Comparison of ENCODE assay signal across 24 cellular contexts in genomic region chr22:19688301-19689290, GRCh38. TPM values are rescaled to one million over a fixed set of nuclear protein-coding genes. Genes with fewer than 3 reads are reported as not detected.
A peak's percentile ranks its signal among the peaks of the same experiment; 100 is the strongest.
DNase-seq lines count a peak whose midpoint lies in the region; ATAC-seq, FAIRE-seq and TF ChIP-seq lines count a peak whose summit lies in the region.
"Had no signal": no experiment of that assay in that cellular context is flagged by ENCODE, and none has a peak within 500 bp of the region (broad histone marks: within the 10 kb centered on the region; RNA-seq: fewer than 3 reads in every experiment).

No MANE protein-coding gene starts in this region.

- H4K20me1 ChIP-seq in HepG2 (ENCODE audit: insufficient read depth, low read length) (no peaks in the 10 kb centered on the region), GM23338 (replicated peaks; ENCODE audit: insufficient read depth) (no peaks in the 10 kb centered on the region), Karpas-422 (ENCODE audit: insufficient read depth, low read depth, low read length) (no peaks in the 10 kb centered on the region)

- H3K4me3 ChIP-seq in H7 (ENCODE audit: insufficient read depth, low read depth, low read length) (no peak overlapping the region), NB4 (ENCODE audit: low read depth, low read length) (peak overlapping the region; percentile 27), HepG2 (replicated peaks in 1 of 3; ENCODE audit: insufficient read depth in 1 of 3, low read depth in 2 of 3, low read length in 3 of 3) (no peak overlapping the region), GM23338 (no peak overlapping the region), Karpas-422 (ENCODE audit: low read length) (no peak overlapping the region)
- H3K4me3 ChIP-seq: breast epithelium, esophagus muscularis mucosa, SJCRH30 had no signal

- H3K27me3 ChIP-seq in H7 (ENCODE audit: control insufficient read depth, insufficient read depth, low read length) (no peaks in the 10 kb centered on the region), HepG2 (ENCODE audit: control insufficient read depth in 1 of 2, insufficient read depth in 2 of 2, low read length in 2 of 2) (peaks cover 10 to 56% of the 10 kb centered on the region in 2 experiments), GM23338 (ENCODE audit: insufficient read depth) (no peaks in the 10 kb centered on the region), Karpas-422 (ENCODE audit: low read length) (no peaks in the 10 kb centered on the region)
- H3K27me3 ChIP-seq: breast epithelium had no signal

- H3K27me3 Mint-ChIP-seq in stimulated activated memory B cell treated with anti-CD40 and anti-IgM and Interleukin-4, amounts not matched to agents 10 μg/mL and 1 μg/mL and 100 μg/mL, for 72 hours: peaks cover 42% of the 10 kb centered on the region
- H3K27me3 Mint-ChIP-seq in GM23338 (ENCODE audit: insufficient read depth, low read depth, poor library complexity): peaks cover 6% of the 10 kb centered on the region
- peaks cover 10% of the 10 kb centered on the region for H3K27me3 Mint-ChIP-seq in T-helper 2 cell treated with Interferon-gamma antibody and Interleukin-4, amounts not matched to agents 5 μg/mL and 100 μg/mL, for 36 hours (ENCODE audit: low read depth)

- H3K79me2 ChIP-seq in HepG2 (ENCODE audit: insufficient read depth, low read length) (no peaks in the 10 kb centered on the region), GM23338 (replicated peaks; ENCODE audit: insufficient read depth) (no peaks in the 10 kb centered on the region), Karpas-422 (ENCODE audit: low read length) (no peaks in the 10 kb centered on the region)

- 8% methylated on average over 8 of the region's 21 CpGs for WGBS in HepG2 (ENCODE audit: low lambda C conversion rate)

- no peaks in the 10 kb centered on the region for H3K4me1 Mint-ChIP-seq in stimulated activated memory B cell treated with anti-CD40 and anti-IgM and Interleukin-4, amounts not matched to agents 10 μg/mL and 1 μg/mL and 100 μg/mL, for 72 hours
- peaks cover 15% of the 10 kb centered on the region for H3K4me1 Mint-ChIP-seq in GM23338
- no peaks in the 10 kb centered on the region for H3K4me1 Mint-ChIP-seq in T-helper 2 cell treated with Interferon-gamma antibody and Interleukin-4, amounts not matched to agents 5 μg/mL and 100 μg/mL, for 36 hours (ENCODE audit: low read depth)
- H3K4me1 Mint-ChIP-seq: activated naive CD4-positive, alpha-beta T cell treated with anti-CD3 and anti-CD28 coated beads, Interleukin-2, amount 50 U/mL, for 24 hours had no signal

- no TSS peak for BruUV-seq in HepG2 (replicated peaks; lab: Mats Ljungman, UMichigan)

- DNase-seq in H7: peak; percentile 36
- peak; percentile 82 for DNase-seq in NB4 (ENCODE audit: low read depth)
- no peak for DNase-seq in HepG2 (ENCODE audit: low spot score)
- DNase-seq in GM23338 (ENCODE audit: low spot score): no peak
- no peak for DNase-seq in T-helper 2 cell treated with Interferon-gamma antibody and Interleukin-4, amounts not matched to agents 5 μg/mL and 100 μg/mL, for 36 hours (ENCODE audit: low spot score)
- no peak for DNase-seq in Karpas-422
- DNase-seq: activated CD4-positive, alpha-beta memory T cell treated with anti-CD3 and anti-CD28 coated beads for 36 hours; activated CD8-positive, alpha-beta memory T cell treated with anti-CD3 and anti-CD28 coated beads, Interleukin-2, amount 50 U/mL, for 4 hours; amygdala; DND-41; effector memory CD8-positive, alpha-beta T cell; HFFc6; NCI-H2029 treated with DMSO at 0.1 percent for 48 hours; NCI-H526 treated with DMSO at 0.1 percent for 48 hours; SJCRH30 had no signal

- H3K36me3 Mint-ChIP-seq in stimulated activated memory B cell treated with anti-CD40 and anti-IgM and Interleukin-4, amounts not matched to agents 10 μg/mL and 1 μg/mL and 100 μg/mL, for 72 hours: no peaks in the 10 kb centered on the region
- H3K36me3 Mint-ChIP-seq in GM23338 (ENCODE audit: low read depth): no peaks in the 10 kb centered on the region
- H3K36me3 Mint-ChIP-seq in T-helper 2 cell treated with Interferon-gamma antibody and Interleukin-4, amounts not matched to agents 5 μg/mL and 100 μg/mL, for 36 hours (ENCODE audit: low read depth): no peaks in the 10 kb centered on the region
- H3K36me3 Mint-ChIP-seq: activated CD4-positive, alpha-beta memory T cell treated with anti-CD3 and anti-CD28 coated beads for 36 hours; activated naive CD4-positive, alpha-beta T cell treated with anti-CD3 and anti-CD28 coated beads, Interleukin-2, amount 50 U/mL, for 24 hours had no signal

- CTCF ChIA-PET in HepG2 (lab: Yijun Ruan, JAX; ENCODE audit: low intra/inter-chr PET ratio, low total read pairs): no interaction called here

- no peak overlapping the region for H3K9ac ChIP-seq in HepG2 (ENCODE audit: insufficient read depth, low read depth, low read length)
- H3K9ac ChIP-seq in Karpas-422 (ENCODE audit: low read length): no peak overlapping the region

- no peaks in the 10 kb centered on the region for H3K9me2 ChIP-seq in GM23338 (ENCODE audit: insufficient read depth)
- H3K9me2 ChIP-seq in Karpas-422 (replicated peaks; ENCODE audit: insufficient read depth, low read length): no peaks in the 10 kb centered on the region

- no peaks in the 10 kb centered on the region for H3F3A ChIP-seq in GM23338 (replicated peaks; ENCODE audit: low read depth)

- ATAC-seq in HepG2: peak; percentile 46; the same call in 2 of the 3 replicates
- ATAC-seq in stimulated activated memory B cell treated with anti-CD40 and anti-IgM and Interleukin-4, amounts not matched to agents 10 μg/mL and 1 μg/mL and 100 μg/mL, for 72 hours: peak; percentile 17
- no peak for ATAC-seq in GM23338
- ATAC-seq: activated CD4-positive, CD25-positive, alpha-beta regulatory T cell treated with anti-CD3 and anti-CD28 coated beads, Interleukin-2, amount 50 U/mL, for 24 hours; effector memory CD8-positive, alpha-beta T cell had no signal

- H2AFZ ChIP-seq in HepG2 (ENCODE audit: low read length): no peak overlapping the region
- H2AFZ ChIP-seq in GM23338: no peak overlapping the region
- no peak overlapping the region for H2AFZ ChIP-seq in Karpas-422 (ENCODE audit: low read length)

- no peak for TF ChIP-seq EP300 in HepG2 (IDR thresholded peaks at IDR 0.05; ENCODE audit: low read depth in 2 of 2, low read length in 2 of 2)
- no peak for TF ChIP-seq EP300 in HepG2 (CRISPR knock-in tag; IDR thresholded peaks at IDR 0.05; ENCODE audit: borderline replicate concordance)

- H3K27ac Mint-ChIP-seq in stimulated activated memory B cell treated with anti-CD40 and anti-IgM and Interleukin-4, amounts not matched to agents 10 μg/mL and 1 μg/mL and 100 μg/mL, for 72 hours: no peak overlapping the region
- H3K27ac Mint-ChIP-seq in GM23338: no peak overlapping the region
- H3K27ac Mint-ChIP-seq in T-helper 2 cell treated with Interferon-gamma antibody and Interleukin-4, amounts not matched to agents 5 μg/mL and 100 μg/mL, for 36 hours: no peak overlapping the region
- H3K27ac Mint-ChIP-seq: activated CD4-positive, alpha-beta memory T cell treated with anti-CD3 and anti-CD28 coated beads for 36 hours; activated naive CD4-positive, alpha-beta T cell treated with anti-CD3 and anti-CD28 coated beads, Interleukin-2, amount 50 U/mL, for 24 hours; activated T-helper 1 cell treated with anti-CD3 and anti-CD28 coated beads, Interleukin-12 subunit alpha, Interleukin-12 subunit beta, Interleukin-2, Interleukin-4 antibody, amounts not matched to agents 30 ng/mL and 10 ng/mL and 1 ng/mL, durations not matched to agents 14 hours and 24 hours and 36 hours; effector memory CD8-positive, alpha-beta T cell; HFFc6 had no signal

- TF ChIP-seq CTCF in NB4 (IDR thresholded peaks at IDR 0.05; ENCODE audit: low read depth, low read length) (no peak), HepG2 (CRISPR knock-in tag; IDR thresholded peaks at IDR 0.05) (no peak), GM23338 (conservative IDR thresholded peaks at IDR 0.05; ENCODE audit: low read depth in 2 of 2) (no peak)

- H3K9me3 Mint-ChIP-seq in stimulated activated memory B cell treated with anti-CD40 and anti-IgM and Interleukin-4, amounts not matched to agents 10 μg/mL and 1 μg/mL and 100 μg/mL, for 72 hours: no peaks in the 10 kb centered on the region
- H3K9me3 Mint-ChIP-seq in GM23338: no peaks in the 10 kb centered on the region; the same call in 2 of the 3 replicates
- H3K9me3 Mint-ChIP-seq in T-helper 2 cell treated with Interferon-gamma antibody and Interleukin-4, amounts not matched to agents 5 μg/mL and 100 μg/mL, for 36 hours: no peaks in the 10 kb centered on the region
- H3K9me3 Mint-ChIP-seq: activated CD4-positive, alpha-beta memory T cell treated with anti-CD3 and anti-CD28 coated beads for 36 hours; activated naive CD4-positive, alpha-beta T cell treated with anti-CD3 and anti-CD28 coated beads, Interleukin-2, amount 50 U/mL, for 24 hours; activated T-helper 1 cell treated with anti-CD3 and anti-CD28 coated beads, Interleukin-12 subunit alpha, Interleukin-12 subunit beta, Interleukin-2, Interleukin-4 antibody, amounts not matched to agents 30 ng/mL and 10 ng/mL and 1 ng/mL, durations not matched to agents 14 hours and 24 hours and 36 hours; effector memory CD8-positive, alpha-beta T cell; HFFc6 had no signal

- H3K9me3 ChIP-seq in HepG2 (ENCODE audit: low read length) (no peaks in the 10 kb centered on the region), Karpas-422 (ENCODE audit: low read length) (no peaks in the 10 kb centered on the region)
- H3K9me3 ChIP-seq: breast epithelium, esophagus muscularis mucosa, SJCRH30 had no signal

- no peak overlapping the region for H3K4me3 Mint-ChIP-seq in stimulated activated memory B cell treated with anti-CD40 and anti-IgM and Interleukin-4, amounts not matched to agents 10 μg/mL and 1 μg/mL and 100 μg/mL, for 72 hours
- H3K4me3 Mint-ChIP-seq in GM23338: no peak overlapping the region
- H3K4me3 Mint-ChIP-seq in T-helper 2 cell treated with Interferon-gamma antibody and Interleukin-4, amounts not matched to agents 5 μg/mL and 100 μg/mL, for 36 hours: no peak overlapping the region
- H3K4me3 Mint-ChIP-seq: activated CD4-positive, alpha-beta memory T cell treated with anti-CD3 and anti-CD28 coated beads for 36 hours; activated naive CD4-positive, alpha-beta T cell treated with anti-CD3 and anti-CD28 coated beads, Interleukin-2, amount 50 U/mL, for 24 hours; activated T-helper 1 cell treated with anti-CD3 and anti-CD28 coated beads, Interleukin-12 subunit alpha, Interleukin-12 subunit beta, Interleukin-2, Interleukin-4 antibody, amounts not matched to agents 30 ng/mL and 10 ng/mL and 1 ng/mL, durations not matched to agents 14 hours and 24 hours and 36 hours; effector memory CD8-positive, alpha-beta T cell; HFFc6 had no signal

- H3K4me1 ChIP-seq in HepG2 (ENCODE audit: insufficient read depth, low read length) (no peaks in the 10 kb centered on the region), GM23338 (ENCODE audit: insufficient read depth) (no peaks in the 10 kb centered on the region; the same call in 1 of the 2 replicates), Karpas-422 (ENCODE audit: low read length) (no peaks in the 10 kb centered on the region)
- H3K4me1 ChIP-seq: breast epithelium had no signal

- intact Hi-C loops in HepG2 (cut with micrococcal nuclease; ENCODE audit: unreplicated experiment): no loop called here

- no peaks in the 10 kb centered on the region for H3K36me3 ChIP-seq in H7 (replicated peaks; ENCODE audit: control insufficient read depth, insufficient read depth, low read length)
- no peaks in the 10 kb centered on the region for H3K36me3 ChIP-seq in HepG2 (replicated peaks in 1 of 2; ENCODE audit: control insufficient read depth in 1 of 2, insufficient read depth in 2 of 2, low read length in 2 of 2)
- H3K36me3 ChIP-seq in GM23338 (ENCODE audit: insufficient read depth): no peaks in the 10 kb centered on the region
- no peaks in the 10 kb centered on the region for H3K36me3 ChIP-seq in Karpas-422 (ENCODE audit: insufficient read depth, low read length)
- H3K36me3 ChIP-seq: breast epithelium, esophagus muscularis mucosa, SJCRH30 had no signal

- POLR2A ChIA-PET in HepG2 (lab: Yijun Ruan, JAX): no interaction called here

- no peak for FAIRE-seq in HepG2 (lab: Jason Lieb, UNC)
- FAIRE-seq: frontal cortex, TTC549 had no signal

- in situ Hi-C loops in HepG2 (cut with HindIII; ENCODE audit: extremely low pct_ligation_motif_present, low pct_unique_long_range_greater_than_20kb): no loop called here

- TF ChIP-seq POLR2A in NB4 (IDR thresholded peaks at IDR 0.05; ENCODE audit: extremely low read depth, insufficient read length) (no peak), HepG2 (IDR thresholded peaks at IDR 0.05; ENCODE audit: insufficient read depth in 1 of 2, low read depth in 2 of 2, low read length in 2 of 2) (no peak)

- H3K27ac ChIP-seq in HepG2 (ENCODE audit: extremely low read length, insufficient read depth, low read length) (no peak overlapping the region), GM23338 (ENCODE audit: low read depth) (no peak overlapping the region), Karpas-422 (ENCODE audit: low read length) (no peak overlapping the region)
- H3K27ac ChIP-seq: breast epithelium, C4-2B, esophagus muscularis mucosa, SJCRH30 had no signal

- H3K4me2 ChIP-seq in HepG2 (ENCODE audit: low read depth, low read length) (no peak overlapping the region), GM23338 (no peak overlapping the region), Karpas-422 (ENCODE audit: low read depth, low read length, poor library complexity, severe bottlenecking) (no peak overlapping the region)

- no peak for TF ChIP-seq RAD21 in HepG2 (CRISPR knock-in tag; IDR thresholded peaks at IDR 0.05)

RNA-seq across cellular contexts. Expression of gene SEPTIN5, which starts 25.7 kb away (rescaled TPM):
- 28.4 and 36.0 TPM in 2 replicates for total RNA-seq in H7 (2014; rRNA removed; shearing (Covaris generic))
- total RNA-seq in HepG2 (2016; rRNA removed; fragmentation: Illumina TruSeq; extraction: Trizol): not detected in 2 replicates
- 0.09 and 0.20 TPM in 2 replicates for total RNA-seq in HepG2 (2016; cell fraction: cytosol; rRNA removed; fragmentation: Illumina TruSeq; extraction: Trizol; ENCODE audit: low read depth)
- total RNA-seq in HepG2 (2016; cell fraction: insoluble cytoplasmic fraction; rRNA removed; fragmentation: Illumina TruSeq; extraction: Trizol): not detected in 2 replicates
- 0.06 and 0.10 TPM in 2 replicates for total RNA-seq in HepG2 (2016; cell fraction: membrane; rRNA removed; fragmentation: Illumina TruSeq; extraction: Trizol)
- total RNA-seq in HepG2 (2016; cell fraction: nucleus; rRNA removed; fragmentation: Illumina TruSeq; extraction: Trizol): not detected in 2 replicates
- polyA plus RNA-seq in HepG2 (2011; rRNA removed): 0.33 and 0.55 TPM in 2 replicates
- polyA plus RNA-seq in HepG2 (2011; cell fraction: cytosol; rRNA removed): 0.04 TPM in 1 of 2 replicates, not detected in the other
- 0.57 and 0.82 TPM in 2 replicates for polyA plus RNA-seq in HepG2 (2011; cell fraction: nucleus; rRNA removed)
- 0.08 TPM in 1 of 2 replicates, not detected in the other for polyA plus RNA-seq in HepG2 (2012)
- 0.15 and 0.23 TPM in 2 replicates for polyA plus RNA-seq in HepG2 (2016; cell fraction: cytosol; fragmentation: Illumina TruSeq; extraction: Trizol; ENCODE audit: low read depth)
- not detected in 2 replicates for polyA plus RNA-seq in HepG2 (2016; cell fraction: insoluble cytoplasmic fraction; fragmentation: Illumina TruSeq; extraction: Trizol; ENCODE audit: low read depth)
- polyA plus RNA-seq in HepG2 (2016; cell fraction: membrane; fragmentation: Illumina TruSeq; extraction: Trizol; ENCODE audit: low read depth): 0.23 and 0.58 TPM in 2 replicates
- 0.28 TPM in 1 of 2 replicates, not detected in the other for polyA plus RNA-seq in HepG2 (2016; cell fraction: nucleus; fragmentation: Illumina TruSeq; extraction: Trizol; ENCODE audit: insufficient read depth, low read depth)
- polyA minus RNA-seq in HepG2 (2011; rRNA and poly(A)+ RNA removed; ENCODE audit: low replicate concordance): 1.0 and 1.5 TPM in 2 replicates
- polyA minus RNA-seq in HepG2 (2011; cell fraction: cytosol; rRNA and poly(A)+ RNA removed): not detected in 2 replicates
- 0.77 TPM in 1 of 2 replicates, not detected in the other for polyA minus RNA-seq in HepG2 (2011; cell fraction: nucleus; rRNA and poly(A)+ RNA removed)
- 7.7 and 17.2 TPM in 2 replicates for total RNA-seq in GM23338 (2014; rRNA removed; shearing (Covaris generic))
- polyA plus RNA-seq in GM23338 (2016; fragmentation: Nextera tagmentation; extraction: Ambion mirVana): 4.3 and 5.6 TPM in 2 replicates
- not detected in 2 replicates for total RNA-seq in Karpas-422 (2014; rRNA removed; shearing (Covaris generic); ENCODE audit: low replicate concordance)

RNA-seq across cellular contexts. Expression of gene GP1BB, which starts 34.7 kb away (rescaled TPM):
- total RNA-seq in H7 (2014; rRNA removed; shearing (Covaris generic)): 3.7 and 7.3 TPM in 2 replicates
- not detected in 2 replicates for total RNA-seq in HepG2 (2016; rRNA removed; fragmentation: Illumina TruSeq; extraction: Trizol)
- not detected in 2 replicates for total RNA-seq in HepG2 (2016; cell fraction: cytosol; rRNA removed; fragmentation: Illumina TruSeq; extraction: Trizol; ENCODE audit: low read depth)
- total RNA-seq in HepG2 (2016; cell fraction: insoluble cytoplasmic fraction; rRNA removed; fragmentation: Illumina TruSeq; extraction: Trizol): not detected in 2 replicates
- 0.10 TPM in 1 of 2 replicates, not detected in the other for total RNA-seq in HepG2 (2016; cell fraction: membrane; rRNA removed; fragmentation: Illumina TruSeq; extraction: Trizol)
- not detected in 2 replicates for total RNA-seq in HepG2 (2016; cell fraction: nucleus; rRNA removed; fragmentation: Illumina TruSeq; extraction: Trizol)
- polyA plus RNA-seq in HepG2 (2011; rRNA removed) (0.07 TPM in 1 of 2 replicates, not detected in the other), GM23338 (2016; fragmentation: Nextera tagmentation; extraction: Ambion mirVana) (0.53 and 1.1 TPM in 2 replicates)
- polyA plus RNA-seq in HepG2 (2011; cell fraction: cytosol; rRNA removed): 0.16 TPM in 1 of 2 replicates, not detected in the other
- polyA plus RNA-seq in HepG2 (2011; cell fraction: nucleus; rRNA removed): 0.47 TPM in 1 of 2 replicates, not detected in the other
- polyA plus RNA-seq in HepG2 (2012): not detected in 2 replicates
- not detected in 2 replicates for polyA plus RNA-seq in HepG2 (2016; cell fraction: cytosol; fragmentation: Illumina TruSeq; extraction: Trizol; ENCODE audit: low read depth)
- polyA plus RNA-seq in HepG2 (2016; cell fraction: insoluble cytoplasmic fraction; fragmentation: Illumina TruSeq; extraction: Trizol; ENCODE audit: low read depth): not detected in 2 replicates
- polyA plus RNA-seq in HepG2 (2016; cell fraction: membrane; fragmentation: Illumina TruSeq; extraction: Trizol; ENCODE audit: low read depth): not detected in 2 replicates
- not detected in 2 replicates for polyA plus RNA-seq in HepG2 (2016; cell fraction: nucleus; fragmentation: Illumina TruSeq; extraction: Trizol; ENCODE audit: insufficient read depth, low read depth)
- polyA minus RNA-seq in HepG2 (2011; rRNA and poly(A)+ RNA removed; ENCODE audit: low replicate concordance): 0.32 TPM in 1 of 2 replicates, not detected in the other
- polyA minus RNA-seq in HepG2 (2011; cell fraction: cytosol; rRNA and poly(A)+ RNA removed): not detected in 2 replicates
- not detected in 2 replicates for polyA minus RNA-seq in HepG2 (2011; cell fraction: nucleus; rRNA and poly(A)+ RNA removed)
- total RNA-seq in GM23338 (2014; rRNA removed; shearing (Covaris generic)): 1.3 TPM in 1 of 2 replicates, not detected in the other
- total RNA-seq in Karpas-422 (2014; rRNA removed; shearing (Covaris generic); ENCODE audit: low replicate concordance): not detected in 2 replicates
- total RNA-seq: activated CD4-positive, alpha-beta memory T cell treated with anti-CD3 and anti-CD28 coated beads for 36 hours; activated T-helper 1 cell treated with anti-CD3 and anti-CD28 coated beads, Interleukin-12 subunit alpha, Interleukin-12 subunit beta, Interleukin-2, Interleukin-4 antibody, amounts not matched to agents 30 ng/mL and 10 ng/mL and 1 ng/mL, durations not matched to agents 14 hours and 24 hours and 36 hours had no signal

Comparison
In these comparisons a context has a peak if more than half of its experiments do, and no peak if none do; other contexts are left out.
1. DNase-seq: peak in H7 (single experiment) and NB4 (single experiment); none in HepG2 (single experiment), GM23338 (single experiment), T-helper 2 cell treated with Interferon-gamma antibody and Interleukin-4, amounts not matched to agents 5 μg/mL and 100 μg/mL, for 36 hours (single experiment) and Karpas-422 (single experiment).